Comparison of ENCODE assay signal across 21 cellular contexts in genomic region chr5:62457071-62457470, GRCh38. TPM values are rescaled to one million over a fixed set of nuclear protein-coding genes. Genes with fewer than 3 reads are reported as not detected.
DNase-seq lines count a peak whose midpoint lies in the region; ATAC-seq and TF ChIP-seq lines count a peak whose summit lies in the region.
"Had no signal": no experiment of that assay in that cellular context is flagged by ENCODE, and none has a peak within 500 bp of the region (broad histone marks: within the 10 kb centered on the region; RNA-seq: fewer than 3 reads in every experiment).

No MANE protein-coding gene starts in this region.

- no peak overlapping the region for H3K27ac ChIP-seq in breast epithelium
- H3K27ac ChIP-seq in ascending aorta = no peak overlapping the region
- H3K27ac ChIP-seq: coronary artery, hepatocyte, neutrophil, upper lobe of left lung had no signal

- CTCF ChIA-PET in MCF 10A (lab: Yijun Ruan, JAX) = interaction anchor here (0.8 to 2.5 kb wide), 6 partner anchors 9 to 323 kb away, joined by 3 to 8 read pairs (median 5); no protein-coding TSS in a partner anchor

- intact Hi-C loops in MCF 10A (cut with micrococcal nuclease) = no loop called here
- intact Hi-C loops in breast epithelium (cut with DNase I; ENCODE audit: low total_unique reads) = no loop called here
- intact Hi-C loops in ascending aorta (cut with DNase I) = loop anchor here (5.0 kb wide), 1 partner anchor 320 kb away; no protein-coding TSS in a partner anchor

- H3K4me1 Mint-ChIP-seq in MCF 10A (ENCODE audit: insufficient read depth, unreplicated experiment) (no peaks in the 10 kb centered on the region), T-helper 17 cell (peaks cover 13% of the 10 kb centered on the region)
- no peaks in the 10 kb centered on the region for H3K4me1 Mint-ChIP-seq in effector memory CD8-positive, alpha-beta T cell (ENCODE audit: low read depth in 2 of 2)

- H3K9me3 Mint-ChIP-seq in MCF 10A (ENCODE audit: unreplicated experiment) = no peaks in the 10 kb centered on the region
- H3K9me3 Mint-ChIP-seq in effector memory CD8-positive, alpha-beta T cell = no peaks in the 10 kb centered on the region

- no TSS peak for BruUV-seq in MCF 10A (replicated peaks; lab: Mats Ljungman, UMichigan)

- H3K4me3 Mint-ChIP-seq in MCF 10A (ENCODE audit: unreplicated experiment) = no peak overlapping the region
- no peak overlapping the region for H3K4me3 Mint-ChIP-seq in T-helper 17 cell
- H3K4me3 Mint-ChIP-seq in effector memory CD8-positive, alpha-beta T cell = no peak overlapping the region

- H3K36me3 Mint-ChIP-seq in MCF 10A (ENCODE audit: insufficient read depth, unreplicated experiment) (peaks cover 29% of the 10 kb centered on the region), T-helper 17 cell (ENCODE audit: low read depth) (peaks cover 9% of the 10 kb centered on the region)
- no peaks in the 10 kb centered on the region for H3K36me3 Mint-ChIP-seq in effector memory CD8-positive, alpha-beta T cell (ENCODE audit: insufficient read depth)

- TF ChIP-seq POLR2A in breast epithelium (IDR thresholded peaks at IDR 0.05) = no peak

- no peaks in the 10 kb centered on the region for H3K4me1 ChIP-seq in breast epithelium
- H3K4me1 ChIP-seq in ascending aorta = no peaks in the 10 kb centered on the region
- H3K4me1 ChIP-seq: upper lobe of left lung had no signal

- POLR2A ChIA-PET in MCF 10A (lab: Yijun Ruan, JAX) = interaction anchor here (0.6 to 2.0 kb wide), 4 partner anchors 9 to 174 kb away, joined by 3 to 7 read pairs (median 3); partner anchors contain the start of gene DIMT1

- no peak for ATAC-seq in T-helper 17 cell
- ATAC-seq in effector memory CD8-positive, alpha-beta T cell (replicated peaks) = no peak
- no peak for ATAC-seq in GM19463 (IDR thresholded peaks at IDR 0.05; ENCODE audit: unreplicated experiment)
- ATAC-seq: mucosa of descending colon had no signal

- H3K4me3 ChIP-seq in breast epithelium (no peak overlapping the region), ascending aorta (no peak overlapping the region)
- H3K4me3 ChIP-seq: coronary artery, hepatocyte, mucosa of descending colon, upper lobe of left lung had no signal

- no peaks in the 10 kb centered on the region for H3K27me3 Mint-ChIP-seq in MCF 10A (ENCODE audit: insufficient read depth, unreplicated experiment)
- H3K27me3 Mint-ChIP-seq in T-helper 17 cell = no peaks in the 10 kb centered on the region
- H3K27me3 Mint-ChIP-seq in effector memory CD8-positive, alpha-beta T cell = no peaks in the 10 kb centered on the region

- no peak for TF ChIP-seq CTCF in MCF 10A (IDR thresholded peaks at IDR 0.05; ENCODE audit: unreplicated experiment)
- TF ChIP-seq CTCF in breast epithelium (IDR thresholded peaks at IDR 0.05) = no peak
- no peak for TF ChIP-seq CTCF in ascending aorta (IDR thresholded peaks at IDR 0.05)

- H3K9me3 ChIP-seq in breast epithelium = no peaks in the 10 kb centered on the region
- no peaks in the 10 kb centered on the region for H3K9me3 ChIP-seq in T-helper 17 cell (ENCODE audit: control insufficient read depth, low read length, poor library complexity, severe bottlenecking)
- no peaks in the 10 kb centered on the region for H3K9me3 ChIP-seq in ascending aorta
- H3K9me3 ChIP-seq: mucosa of descending colon, neutrophil, upper lobe of left lung had no signal

- peak overlapping the region; percentile 31 for H3K27ac Mint-ChIP-seq in MCF 10A (ENCODE audit: low read depth, unreplicated experiment)
- H3K27ac Mint-ChIP-seq in T-helper 17 cell = peak overlapping the region; percentile 57
- H3K27ac Mint-ChIP-seq in effector memory CD8-positive, alpha-beta T cell = no peak overlapping the region

- H3K27me3 ChIP-seq in breast epithelium (no peaks in the 10 kb centered on the region), ascending aorta (no peaks in the 10 kb centered on the region)
- H3K27me3 ChIP-seq: hepatocyte, neutrophil, upper lobe of left lung had no signal

- DNase-seq in MCF 10A (ENCODE audit: unreplicated experiment) = peak; percentile 66
- no peak for DNase-seq in breast epithelium (ENCODE audit: low spot score in 2 of 2)
- DNase-seq in T-helper 17 cell = no peak
- DNase-seq in fibroblast of peridontal ligament (ENCODE audit: extremely low read depth) = peak; percentile 33
- no peak for DNase-seq in effector CD4-positive, alpha-beta T cell
- no peak for DNase-seq in ascending aorta (ENCODE audit: low spot score in 2 of 2)
- DNase-seq in effector memory CD8-positive, alpha-beta T cell = no peak
- DNase-seq: activated CD4-positive, alpha-beta T cell treated with anti-CD3 and anti-CD28 coated beads for 1 hour; activated CD8-positive, alpha-beta memory T cell treated with anti-CD3 and anti-CD28 coated beads, Interleukin-2, amount 50 U/mL, for 4 hours; activated gamma-delta T cell treated with Interleukin-2 at 50 U/mL for 16 hours; DMS53; mucosa of descending colon; NCI-H446; retina; stimulated activated CD4-positive, alpha-beta T cell treated with anti-CD3 and anti-CD28 coated beads, Interleukin-15, amount 100 ng/mL, for 24 hours; stimulated activated naive CD4-positive, alpha-beta T cell had no signal

- H3K36me3 ChIP-seq in breast epithelium = no peaks in the 10 kb centered on the region
- peaks cover 3 to 9% of the 10 kb centered on the region in 2 donors for H3K36me3 ChIP-seq in ascending aorta
- H3K36me3 ChIP-seq: neutrophil had no signal

RNA-seq across cellular contexts. Expression of gene IPO11, which starts 44.5 kb away (rescaled TPM):
- total RNA-seq in MCF 10A (2022) (30.2 and 36.6 TPM in 2 replicates), breast epithelium (10 to 100 TPM; 31.5 to 34.7 (median 33.1) TPM), T-helper 17 cell (10 to 100 TPM; 17.9 to 18.3 TPM), ascending aorta (11.8 TPM)

RNA-seq across cellular contexts. Expression of gene DIMT1, which starts 53.4 kb away (rescaled TPM):
- 39.0 and 44.0 TPM in 2 replicates for total RNA-seq in MCF 10A (2022)
- 10 to 100 TPM; 34.5 to 38.3 (median 38.1) TPM for total RNA-seq in breast epithelium
- 10 to 100 TPM; 16.5 to 20.0 TPM for total RNA-seq in T-helper 17 cell
- 8.6 TPM for total RNA-seq in ascending aorta

Comparison
In these comparisons a context has a peak if more than half of its experiments do, and no peak if none do; other contexts are left out.
1. DNase-seq: peak in MCF 10A (single experiment) and fibroblast of peridontal ligament (single experiment); none in breast epithelium (0 of 2), T-helper 17 cell (0 of 3), effector CD4-positive, alpha-beta T cell (single experiment), ascending aorta (0 of 2) and effector memory CD8-positive, alpha-beta T cell (0 of 3).
2. H3K27ac Mint-ChIP-seq: peak in MCF 10A (single experiment) and T-helper 17 cell (single experiment); none in effector memory CD8-positive, alpha-beta T cell (0 of 2).